8 cellular contexts compared by ENCODE assay signal in the genomic region with DNA sequence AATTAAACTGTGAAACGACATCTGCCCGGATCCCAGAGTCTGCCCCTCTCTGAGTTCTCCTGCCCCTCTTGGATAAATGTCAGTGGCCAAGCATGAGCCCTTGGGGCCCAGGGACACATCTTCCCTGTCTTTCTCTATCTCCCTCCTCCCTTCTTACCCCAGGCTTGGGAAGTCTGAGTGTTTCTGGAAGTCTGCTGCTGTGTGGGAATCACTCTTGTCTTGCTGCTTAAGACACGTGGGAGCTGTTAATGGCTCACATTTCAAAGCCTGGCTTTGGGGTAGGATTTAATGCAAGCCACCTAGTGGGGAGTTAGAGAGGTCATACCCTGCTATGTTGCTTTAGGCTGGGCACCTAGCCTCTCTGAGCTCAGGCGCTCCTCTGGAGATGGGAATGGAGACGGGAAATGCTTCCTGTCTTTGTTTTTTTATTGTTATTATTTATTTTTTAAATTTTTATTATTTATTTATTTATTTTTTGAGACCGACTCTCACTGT.
DNase-seq lines count a peak whose midpoint lies in the region; ATAC-seq, FAIRE-seq and TF ChIP-seq lines count a peak whose summit lies in the region.

No MANE protein-coding gene starts in this region.

- H3K4me3 ChIP-seq in endothelial cell of umbilical vein (replicated peaks in 1 of 3; ENCODE audit: insufficient read depth in 1 of 3, low read depth in 1 of 3, low read length in 3 of 3): no peak overlapping the region

- no peak for FAIRE-seq in endothelial cell of umbilical vein (lab: Jason Lieb, UNC)

- CTCF ChIA-PET in endothelial cell of umbilical vein (lab: Charles Lee): interaction anchor here (0.7 to 1.8 kb wide), 12 partner anchors 9 to 285 kb away, joined by 3 to 12 read pairs (median 4); no protein-coding TSS in a partner anchor

- H3K9me1 ChIP-seq in endothelial cell of umbilical vein (replicated peaks; ENCODE audit: control insufficient read depth, extremely low read depth, insufficient read depth, low read length): no peaks in the 10 kb centered on the region

- peak overlapping the region; percentile 70 to 87 (median 71) for H3K27ac Mint-ChIP-seq in nephron

- peaks cover 73% of the 10 kb centered on the region for H3K4me1 Mint-ChIP-seq in nephron

- no peaks in the 10 kb centered on the region for H3K9me3 ChIP-seq in endothelial cell of umbilical vein (replicated peaks; ENCODE audit: control insufficient read depth, insufficient read depth, low read length)

- H3K27me3 Mint-ChIP-seq in nephron (ENCODE audit: low read depth): no peaks in the 10 kb centered on the region

- no peaks in the 10 kb centered on the region for H3K36me3 Mint-ChIP-seq in nephron (ENCODE audit: low read depth)

- no peaks in the 10 kb centered on the region for H3K9me3 Mint-ChIP-seq in nephron

- dilution Hi-C loops in endothelial cell of umbilical vein (cut with MboI; ENCODE audit: extremely low pct_ligation_motif_present, low sequenced_read_pairs): no loop called here

- H3K27me3 ChIP-seq in endothelial cell of umbilical vein (ENCODE audit: control insufficient read depth in 2 of 2, insufficient read depth in 2 of 2, low read length in 2 of 2): no peaks in the 10 kb centered on the region

- intact Hi-C loops in endothelial cell of umbilical vein (cut with micrococcal nuclease): loop anchor here (2.0 to 10.0 kb wide), 2 partner anchors 22 to 216 kb away; a partner anchor contains a TSS

- H2AFZ ChIP-seq in endothelial cell of umbilical vein (ENCODE audit: low read depth, low read length): no peak overlapping the region

- H3K79me2 ChIP-seq in endothelial cell of umbilical vein (ENCODE audit: control insufficient read depth, insufficient read depth, low read length): no peaks in the 10 kb centered on the region

- ATAC-seq in HG03139 (IDR thresholded peaks at IDR 0.05; ENCODE audit: unreplicated experiment): no peak

- H3K4me2 ChIP-seq in endothelial cell of umbilical vein (ENCODE audit: insufficient read depth, low read length): no peak overlapping the region

- POLR2A ChIA-PET in endothelial cell of umbilical vein (lab: Charles Lee): no interaction called here

- no peaks in the 10 kb centered on the region for H4K20me1 ChIP-seq in endothelial cell of umbilical vein (replicated peaks; ENCODE audit: control insufficient read depth, extremely low read depth, insufficient read depth, low read length)

- TF ChIP-seq POLR2A in endothelial cell of umbilical vein (IDR thresholded peaks at IDR 0.05; ENCODE audit: low read depth, low read length): no peak

- no TSS peak for BruUV-seq in endothelial cell of umbilical vein (replicated peaks; lab: Mats Ljungman, UMichigan)

- H3K4me3 Mint-ChIP-seq in nephron: peak overlapping the region; percentile 33 to 63 (median 44)

- peaks cover 30% of the 10 kb centered on the region for H3K4me1 ChIP-seq in endothelial cell of umbilical vein (ENCODE audit: control insufficient read depth, extremely low read depth, insufficient read depth, low read length)

- TF ChIP-seq CTCF in endothelial cell of umbilical vein (IDR thresholded peaks at IDR 0.05; ENCODE audit: extremely low read depth in 1 of 2, insufficient read depth in 1 of 2, low read depth in 1 of 2, low read length in 2 of 2) (peak; percentile 30 to 40), nephron (IDR thresholded peaks at IDR 0.05; ENCODE audit: unreplicated experiment in 3 of 3) (peak; percentile 61 to 73 (median 64))

- H3K27ac ChIP-seq in endothelial cell of umbilical vein (ENCODE audit: insufficient read depth, low read depth, low read length): no peak overlapping the region

- peak; percentile 22 to 41 for DNase-seq in NCI-H2081 (lab: John Stamatoyannopoulos, UW)
- no peak for DNase-seq in NCI-H2081 treated with DMSO at 0.1 percent for 48 hours (lab: John Stamatoyannopoulos, UW)
- peak; percentile 15 for DNase-seq in HS-5 (ENCODE audit: low read depth)
- peak; percentile 86 for DNase-seq in RKO (ENCODE audit: low spot score)
- DNase-seq in endothelial cell of umbilical vein (ENCODE audit: low read depth, low spot score): no peak
- DNase-seq in effector CD8-positive, alpha-beta T cell (lab: John Stamatoyannopoulos, UW): no peak

- H3K9ac ChIP-seq in endothelial cell of umbilical vein (replicated peaks; ENCODE audit: extremely low read depth, insufficient read depth, low read length): no peak overlapping the region

- no peaks in the 10 kb centered on the region for H3K36me3 ChIP-seq in endothelial cell of umbilical vein (ENCODE audit: control insufficient read depth in 2 of 2, extremely low read depth in 1 of 2, insufficient read depth in 2 of 2, low read length in 2 of 2)

TF ChIP-seq in endothelial cell of umbilical vein, 7 proteins besides CTCF, POLR2A, EP300 and RAD21:
- TF ChIP-seq, protein P1, sequence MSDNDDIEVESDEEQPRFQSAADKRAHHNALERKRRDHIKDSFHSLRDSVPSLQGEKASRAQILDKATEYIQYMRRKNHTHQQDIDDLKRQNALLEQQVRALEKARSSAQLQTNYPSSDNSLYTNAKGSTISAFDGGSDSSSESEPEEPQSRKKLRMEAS (IDR thresholded peaks at IDR 0.05; ENCODE audit: insufficient read depth, insufficient read length): peak; percentile 11
- TF ChIP-seq MYC (IDR thresholded peaks at IDR 0.05; ENCODE audit: low read depth, low read length) (no peak), POLR2AphosphoS5 (IDR thresholded peaks at IDR 0.05; ENCODE audit: insufficient read depth, low read depth, low read length) (no peak)

Comparison
In these comparisons a context has a peak if more than half of its experiments do, and no peak if none do; other contexts are left out.
1. DNase-seq: peak in NCI-H2081 (2 of 2), HS-5 (single experiment) and RKO (single experiment); none in NCI-H2081 treated with DMSO at 0.1 percent for 48 hours (single experiment), endothelial cell of umbilical vein (single experiment) and effector CD8-positive, alpha-beta T cell (single experiment).